Comparison of ENCODE assay signal across 8 cellular contexts in the genomic region with DNA sequence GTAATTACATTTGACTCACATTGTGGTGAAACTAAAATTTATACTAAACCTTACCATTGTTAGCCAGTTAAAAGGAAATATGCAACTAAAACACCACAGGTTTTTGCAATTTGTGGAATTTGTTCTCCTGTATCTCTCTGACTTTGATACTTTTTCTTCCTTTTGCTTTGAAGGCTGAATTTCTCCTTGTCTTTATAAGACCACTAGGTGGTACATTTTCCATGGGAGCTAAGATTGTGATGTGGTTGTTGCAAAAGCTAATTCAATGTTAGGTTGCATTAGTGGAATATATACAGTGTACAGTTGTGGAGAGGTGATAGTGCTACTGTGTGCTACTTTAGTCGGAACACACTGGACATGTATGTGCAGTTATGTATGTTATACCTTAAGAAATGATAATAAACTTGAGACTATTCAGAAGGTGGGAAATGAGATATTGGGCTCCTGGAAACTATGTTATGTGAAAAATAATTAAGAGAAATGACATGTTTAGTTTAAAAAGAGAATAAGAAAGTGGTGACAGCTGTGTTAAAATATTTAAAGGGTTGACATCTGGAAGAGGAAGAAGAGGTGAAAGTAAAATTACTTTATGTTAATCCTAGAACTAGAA.
A peak's percentile ranks its signal among the peaks of the same experiment; 100 is the strongest.
DNase-seq lines count a peak whose midpoint lies in the region; ATAC-seq, FAIRE-seq and TF ChIP-seq lines count a peak whose summit lies in the region.

No MANE protein-coding gene starts in this region.

- CTCF ChIA-PET in naive thymus-derived CD4-positive, alpha-beta T cell (lab: Charles Lee), result interaction anchor here (0.5 to 2.8 kb wide), 6 partner anchors 85 to 260 kb away, joined by 3 to 9 read pairs (median 6); no protein-coding TSS in a partner anchor
- CTCF ChIA-PET in Calu3 (lab: Charles Lee), result interaction anchor here (0.6 to 1.3 kb wide), 2 partner anchors 224 to 226 kb away, joined by 4 to 9 read pairs; no protein-coding TSS in a partner anchor

- H3K4me3 Mint-ChIP-seq in naive thymus-derived CD4-positive, alpha-beta T cell, result no peak overlapping the region
- H3K4me3 Mint-ChIP-seq in Calu3 (ENCODE audit: low read depth, unreplicated experiment), result no peak overlapping the region

- peak; percentile 38 for ATAC-seq in naive thymus-derived CD4-positive, alpha-beta T cell
- ATAC-seq in GM18907 (IDR thresholded peaks at IDR 0.05; ENCODE audit: unreplicated experiment), result no peak

- H3K27me3 ChIP-seq in naive thymus-derived CD4-positive, alpha-beta T cell (ENCODE audit: control insufficient read depth in 2 of 2, insufficient read depth in 2 of 2, low read length in 2 of 2), result no peaks in the 10 kb centered on the region

- H3K36me3 ChIP-seq in naive thymus-derived CD4-positive, alpha-beta T cell (ENCODE audit: control insufficient read depth in 2 of 3, insufficient read depth in 3 of 3, low read length in 3 of 3), result no peaks in the 10 kb centered on the region

- H3K27ac Mint-ChIP-seq in naive thymus-derived CD4-positive, alpha-beta T cell, result no peak overlapping the region
- no peak overlapping the region for H3K27ac Mint-ChIP-seq in Calu3 (ENCODE audit: unreplicated experiment)

- no peak overlapping the region for H3K27ac ChIP-seq in naive thymus-derived CD4-positive, alpha-beta T cell (ENCODE audit: low read depth, low read length)

- H3K4me1 ChIP-seq in naive thymus-derived CD4-positive, alpha-beta T cell (ENCODE audit: control insufficient read depth in 2 of 2, insufficient read depth in 2 of 2, low read length in 2 of 2), result no peaks in the 10 kb centered on the region

- DNase-seq in GM04503 (ENCODE audit: low read depth) (peak; percentile 9), NAMALWA (ENCODE audit: low spot score) (peak; percentile 44), choroid plexus epithelial cell (ENCODE audit: low read depth) (peak; percentile 82), GM19239 (ENCODE audit: insufficient read length, low spot score) (no peak), Calu3 (no peak)
- DNase-seq in naive thymus-derived CD4-positive, alpha-beta T cell, result peak in 5 of 9 donors; percentile 7 to 36 (median 14)
- no peak for DNase-seq in effector CD8-positive, alpha-beta T cell (lab: John Stamatoyannopoulos, UW)

- H3K4me1 Mint-ChIP-seq in naive thymus-derived CD4-positive, alpha-beta T cell, result peaks cover 0 to 6% (median 0%) of the 10 kb centered on the region in 7 donors
- no peaks in the 10 kb centered on the region for H3K4me1 Mint-ChIP-seq in Calu3 (ENCODE audit: low read depth, unreplicated experiment)

- POLR2A ChIA-PET in naive thymus-derived CD4-positive, alpha-beta T cell (lab: Charles Lee), result no interaction called here

- H3K27me3 Mint-ChIP-seq in naive thymus-derived CD4-positive, alpha-beta T cell, result peaks cover 0 to 10% (median 0%) of the 10 kb centered on the region in 5 donors
- H3K27me3 Mint-ChIP-seq in Calu3 (ENCODE audit: unreplicated experiment), result no peaks in the 10 kb centered on the region

- no peak overlapping the region for H3K4me3 ChIP-seq in choroid plexus epithelial cell (ENCODE audit: low read depth, low read length)
- H3K4me3 ChIP-seq in naive thymus-derived CD4-positive, alpha-beta T cell (ENCODE audit: low read length), result no peak overlapping the region

- intact Hi-C loops in naive thymus-derived CD4-positive, alpha-beta T cell (cut with micrococcal nuclease), result loop anchor here (1.0 kb wide), 2 partner anchors 224 to 260 kb away; no protein-coding TSS in a partner anchor
- intact Hi-C loops in Calu3 (cut with micrococcal nuclease; ENCODE audit: unreplicated experiment), result loop anchor here (1.0 kb wide), 1 partner anchor 224 kb away; no protein-coding TSS in a partner anchor

- no peak for FAIRE-seq in GM19239 (lab: Jason Lieb, UNC)

- no peaks in the 10 kb centered on the region for H3K36me3 Mint-ChIP-seq in naive thymus-derived CD4-positive, alpha-beta T cell
- no peaks in the 10 kb centered on the region for H3K36me3 Mint-ChIP-seq in Calu3 (ENCODE audit: insufficient read depth, unreplicated experiment)

- H3K9me3 Mint-ChIP-seq in naive thymus-derived CD4-positive, alpha-beta T cell, result no peaks in the 10 kb centered on the region
- no peaks in the 10 kb centered on the region for H3K9me3 Mint-ChIP-seq in Calu3 (ENCODE audit: low read depth, unreplicated experiment)

- TF ChIP-seq CTCF in choroid plexus epithelial cell (conservative IDR thresholded peaks at IDR 0.05; ENCODE audit: low read depth, low read length) (peak; percentile 67), Calu3 (IDR thresholded peaks at IDR 0.05; ENCODE audit: unreplicated experiment) (no peak)

- BruUV-seq in Calu3 (replicated peaks; lab: Mats Ljungman, UMichigan), result no TSS peak

- no peaks in the 10 kb centered on the region for H3K9me3 ChIP-seq in naive thymus-derived CD4-positive, alpha-beta T cell (ENCODE audit: control insufficient read depth in 2 of 3, low read length in 3 of 3)

Comparison
In these comparisons a context has a peak if more than half of its experiments do, and no peak if none do; other contexts are left out.
1. DNase-seq: peak in GM04503 (single experiment), NAMALWA (single experiment), choroid plexus epithelial cell (single experiment) and naive thymus-derived CD4-positive, alpha-beta T cell (5 of 9); none in GM19239 (single experiment), Calu3 (single experiment) and effector CD8-positive, alpha-beta T cell (single experiment).